In genomic region chr16:29234536-29235270, GRCh38 we compare ENCODE assay signal across 7 cellular contexts.
DNase-seq lines count a peak whose midpoint lies in the region; ATAC-seq and TF ChIP-seq lines count a peak whose summit lies in the region.
"Not testable (repeated sequence)": the region's sequence is repeated elsewhere in the genome, so short reads cannot be mapped to it uniquely, and the experiment has no call there.

No MANE protein-coding gene starts in this region.

- not testable (repeated sequence) for H3K27me3 Mint-ChIP-seq in central memory CD8-positive, alpha-beta T cell; mesothelial cell of epicardium (ENCODE audit: low read depth); type B pancreatic cell
- peaks cover 22% of the 10 kb centered on the region for H3K27me3 Mint-ChIP-seq in nephron progenitor cell (ENCODE audit: low read depth, poor library complexity)

- peak overlapping the region; percentile 71 for H3K27ac Mint-ChIP-seq in central memory CD8-positive, alpha-beta T cell (ENCODE audit: low read depth)
- H3K27ac Mint-ChIP-seq in mesothelial cell of epicardium (peak overlapping the region; percentile 34), nephron progenitor cell (peak overlapping the region; percentile 26)
- not testable (repeated sequence) for H3K27ac Mint-ChIP-seq in type B pancreatic cell

- not testable (repeated sequence) for H3K4me1 Mint-ChIP-seq in central memory CD8-positive, alpha-beta T cell; mesothelial cell of epicardium; type B pancreatic cell (ENCODE audit: unreplicated experiment)
- peaks cover 30% of the 10 kb centered on the region for H3K4me1 Mint-ChIP-seq in nephron progenitor cell

- H3K27ac ChIP-seq in sigmoid colon: not testable (repeated sequence)

- ATAC-seq in central memory CD8-positive, alpha-beta T cell (replicated peaks; ENCODE audit: extremely low read depth, poor library complexity, severe bottlenecking): not testable (repeated sequence)

- not testable (repeated sequence) for H3K4me3 ChIP-seq in sigmoid colon

- not testable (repeated sequence) for H3K36me3 Mint-ChIP-seq in central memory CD8-positive, alpha-beta T cell (ENCODE audit: insufficient read depth); mesothelial cell of epicardium; nephron progenitor cell (ENCODE audit: low read depth); type B pancreatic cell

- not testable (repeated sequence) for TF ChIP-seq EP300 in sigmoid colon (IDR thresholded peaks at IDR 0.05)

- not testable (repeated sequence) for TF ChIP-seq POLR2A in sigmoid colon (IDR thresholded peaks at IDR 0.05)

- H3K4me3 Mint-ChIP-seq in central memory CD8-positive, alpha-beta T cell; mesothelial cell of epicardium; nephron progenitor cell; type B pancreatic cell: not testable (repeated sequence)

- H3K9me3 ChIP-seq in sigmoid colon: not testable (repeated sequence)

- TF ChIP-seq CTCF in mesothelial cell of epicardium (IDR thresholded peaks at IDR 0.05; ENCODE audit: unreplicated experiment); nephron progenitor cell (IDR thresholded peaks at IDR 0.05); sigmoid colon (IDR thresholded peaks at IDR 0.05); type B pancreatic cell (conservative IDR thresholded peaks at IDR 0.05): not testable (repeated sequence)

- peaks cover 0 to 13% (median 0%) of the 10 kb centered on the region in 4 donors for H3K4me1 ChIP-seq in sigmoid colon

- H3K27me3 ChIP-seq in sigmoid colon: not testable (repeated sequence)

- intact Hi-C loops in sigmoid colon (cut with DNase I): not testable (repeated sequence)

- peak; percentile 21 for DNase-seq in activated CD4-positive, CD25-positive, alpha-beta regulatory T cell treated with anti-CD3 and anti-CD28 coated beads, Interleukin-2, amount 50 U/mL, for 72 hours
- DNase-seq in central memory CD8-positive, alpha-beta T cell (ENCODE audit: low spot score in 2 of 2); mesothelial cell of epicardium (ENCODE audit: low spot score in 2 of 2, unreplicated experiment in 2 of 2); nephron progenitor cell: not testable (repeated sequence)
- DNase-seq in islet precursor cell (peak; percentile 35), sigmoid colon (peak; percentile 40), type B pancreatic cell (ENCODE audit: extremely low spot score, unreplicated experiment) (peak; percentile 56)

- not testable (repeated sequence) for H3K9me3 Mint-ChIP-seq in central memory CD8-positive, alpha-beta T cell; mesothelial cell of epicardium; type B pancreatic cell
- H3K9me3 Mint-ChIP-seq in nephron progenitor cell: peaks cover 16% of the 10 kb centered on the region

- WGBS in sigmoid colon, 2 donors: 90 to 92% methylated on average over 20 of the region's 20 CpGs

- not testable (repeated sequence) for H3K36me3 ChIP-seq in sigmoid colon
